In genomic region chr6:64255000-64255399, GRCh38 we compare ENCODE assay signal across 19 cellular contexts.
DNase-seq lines count a peak whose midpoint lies in the region; ATAC-seq, FAIRE-seq and TF ChIP-seq lines count a peak whose summit lies in the region.
"Had no signal": no experiment of that assay in that cellular context is flagged by ENCODE, and none has a peak within 500 bp of the region (broad histone marks: within the 10 kb centered on the region; RNA-seq: fewer than 3 reads in every experiment).

No MANE protein-coding gene starts in this region.

- DNase-seq in GM12878 (ENCODE audit: low read depth, low spot score), result no peak
- DNase-seq in osteoblast (ENCODE audit: insufficient read length, low spot score, missing footprints), result no peak
- no peak for DNase-seq in T-helper 1 cell
- no peak for DNase-seq in effector CD4-positive, alpha-beta T cell
- DNase-seq: CD4-positive, alpha-beta T cell; GM23248; Karpas-422; NCI-H1436; NCI-H2029; NCI-H524 treated with DMSO at 0.1 percent for 48 hours; T-helper 2 cell had no signal

- H2AFZ ChIP-seq in GM12878 (ENCODE audit: control insufficient read depth, low read depth, low read length) (no peak overlapping the region), osteoblast (ENCODE audit: low read length) (no peak overlapping the region)
- H2AFZ ChIP-seq: GM23248 had no signal

- BruUV-seq in GM12878 (replicated peaks; lab: Mats Ljungman, UMichigan), result no TSS peak

- H3K36me3 ChIP-seq in GM12878 (ENCODE audit: control insufficient read depth in 2 of 2, insufficient read depth in 2 of 2, low read length in 1 of 2) (no peaks in the 10 kb centered on the region), osteoblast (ENCODE audit: insufficient read depth, low read length) (no peaks in the 10 kb centered on the region)
- H3K36me3 ChIP-seq: HAP-1 had no signal

- RAD21 ChIA-PET in GM12878 (lab: Charles Lee; ENCODE audit: unreplicated experiment), result interaction anchor here (1.3 to 2.3 kb wide), 2 partner anchors 9 to 11 kb away, joined by 5 to 7 read pairs; no protein-coding TSS in a partner anchor

- no peak overlapping the region for H3K4me2 ChIP-seq in GM12878 (ENCODE audit: control insufficient read depth, insufficient read depth)
- no peak overlapping the region for H3K4me2 ChIP-seq in osteoblast (ENCODE audit: insufficient read depth, low read length)
- H3K4me2 ChIP-seq: A549 had no signal

- in situ Hi-C loops in GM12878 (cut with MboI), result no loop called here

- intact Hi-C loops in GM12878 (cut with micrococcal nuclease; ENCODE audit: unreplicated experiment), result no loop called here

- no peak for TF ChIP-seq RAD21 in GM12878 (IDR thresholded peaks at IDR 0.05; ENCODE audit: insufficient read depth, low read depth, low read length)

- no peak overlapping the region for H3K9ac ChIP-seq in GM12878 (ENCODE audit: control insufficient read depth, insufficient read depth, low read length)
- H3K9ac ChIP-seq: GM23248 had no signal

- CTCF ChIA-PET in GM12878 (lab: Yijun Ruan, JAX), result interaction anchor here (1.0 kb wide), 1 partner anchor 9 kb away, joined by 3 read pairs; no protein-coding TSS in a partner anchor

- WGBS in GM12878 (ENCODE audit: insufficient coverage, insufficient replicate concordance, low lambda C conversion rate, missing lambda C conversion rate), result 62% methylated on average over 1 of the region's 1 CpG

- FAIRE-seq in GM12878 (lab: Jason Lieb, UNC), result no peak
- FAIRE-seq: A549, HTR-8/SVneo had no signal

- H3K27ac ChIP-seq in GM12878 (ENCODE audit: control insufficient read depth, insufficient read depth) (no peak overlapping the region), osteoblast (ENCODE audit: low read depth, low read length) (no peak overlapping the region)
- H3K27ac ChIP-seq: A549, GM23248, HL-60 had no signal

- H3K9me3 ChIP-seq in GM12878 (replicated peaks; ENCODE audit: control insufficient read depth, insufficient read depth, low read length) (no peaks in the 10 kb centered on the region), osteoblast (ENCODE audit: low read depth, low read length) (peaks cover 2% of the 10 kb centered on the region)
- H3K9me3 ChIP-seq: A549, HAP-1 had no signal

- POLR2A ChIA-PET in GM12878 (lab: Charles Lee), result no interaction called here

- SMC1A ChIA-PET in GM12878 (lab: Charles Lee; ENCODE audit: uncharacterized antibody, unreplicated experiment), result interaction anchor here (0.7 to 2.2 kb wide), 5 partner anchors 9 to 398 kb away, joined by 3 to 17 read pairs (median 3); no protein-coding TSS in a partner anchor

- H3K4me3 ChIP-seq in GM12878, result no peak overlapping the region
- no peak overlapping the region for H3K4me3 ChIP-seq in osteoblast (ENCODE audit: insufficient read depth, low read length)
- H3K4me3 ChIP-seq: A549, GM23248, HAP-1 had no signal

- no peak for TF ChIP-seq POLR2A in GM12878 (IDR thresholded peaks at IDR 0.05; ENCODE audit: low read depth, low read length)

- H3K4me1 ChIP-seq in GM12878 (ENCODE audit: control insufficient read depth, insufficient read depth, low read length) (no peaks in the 10 kb centered on the region), osteoblast (ENCODE audit: insufficient read depth, low read length) (no peaks in the 10 kb centered on the region)
- H3K4me1 ChIP-seq: A549, HAP-1 had no signal

- no peak for TF ChIP-seq EP300 in GM12878 (IDR thresholded peaks at IDR 0.05; ENCODE audit: borderline replicate concordance in 1 of 2, control insufficient read depth in 1 of 2, low read depth in 2 of 2, low read length in 2 of 2)

- no peaks in the 10 kb centered on the region for H4K20me1 ChIP-seq in GM12878 (ENCODE audit: control insufficient read depth, insufficient read depth)
- H4K20me1 ChIP-seq in osteoblast (ENCODE audit: insufficient read depth, low read length), result no peaks in the 10 kb centered on the region

- no peak for TF ChIP-seq CTCF in GM12878 (IDR thresholded peaks at IDR 0.05 in 2 of 3, conservative IDR thresholded peaks at IDR 0.05 in 1 of 3; ENCODE audit: control insufficient read depth in 2 of 3, extremely low read depth in 1 of 3, insufficient read depth in 1 of 3, low read depth in 3 of 3, low read length in 3 of 3)
- no peak for TF ChIP-seq CTCF in osteoblast (IDR thresholded peaks at IDR 0.05; ENCODE audit: extremely low read depth, low read depth, low read length)

- ATAC-seq in GM18498 (IDR thresholded peaks at IDR 0.05; ENCODE audit: unreplicated experiment) (peak; percentile 36), GM19351 (IDR thresholded peaks at IDR 0.05; ENCODE audit: unreplicated experiment) (peak; percentile 57), HG02973 (IDR thresholded peaks at IDR 0.05; ENCODE audit: unreplicated experiment) (peak; percentile 54), GM12878 (peak; percentile 65)
- ATAC-seq: A549, Panc1 had no signal

- H3K27me3 ChIP-seq in GM12878 (replicated peaks in 1 of 2; ENCODE audit: control insufficient read depth in 2 of 2, insufficient read depth in 2 of 2, low read length in 1 of 2) (no peaks in the 10 kb centered on the region), osteoblast (ENCODE audit: insufficient read depth, low read length) (no peaks in the 10 kb centered on the region)

- no peaks in the 10 kb centered on the region for H3K79me2 ChIP-seq in GM12878 (ENCODE audit: control insufficient read depth, insufficient read depth, low read length)
- H3K79me2 ChIP-seq in osteoblast (ENCODE audit: insufficient read depth, low read length), result no peaks in the 10 kb centered on the region

TF ChIP-seq in GM12878, 131 proteins besides CTCF, POLR2A, EP300 and RAD21 (continues in another document):
- TF ChIP-seq ATF2 (IDR thresholded peaks at IDR 0.05; ENCODE audit: low read length) (peak; percentile 24; the same call in 1 of the 2 replicates), PAX8 (IDR thresholded peaks at IDR 0.05) (no peak), MEF2A (IDR thresholded peaks at IDR 0.05; ENCODE audit: insufficient read depth, low read depth, low read length) (0 out of 2 replicates have a peak, but pooled peaks have one; percentile 34), BHLHE40 (IDR thresholded peaks at IDR 0.05; ENCODE audit: borderline replicate concordance in 1 of 2, low read depth in 2 of 2, low read length in 1 of 2) (no peak), RAD51 (IDR thresholded peaks at IDR 0.05) (no peak), FOXM1 (IDR thresholded peaks at IDR 0.05; ENCODE audit: low read depth, low read length) (peak; percentile 22; the same call in 1 of the 2 replicates), JUNB (IDR thresholded peaks at IDR 0.05) (peak; percentile 77), PBX3 (IDR thresholded peaks at IDR 0.05; ENCODE audit: insufficient replicate concordance, low read depth, low read length) (no peak), ESRRA (IDR thresholded peaks at IDR 0.05; ENCODE audit: low read length) (no peak), IKZF1 (conservative IDR thresholded peaks at IDR 0.05) (no peak), ZBTB11 (CRISPR knock-in tag; IDR thresholded peaks at IDR 0.05) (no peak), IKZF2 (IDR thresholded peaks at IDR 0.05) (peak in 1 of 2 experiments; percentile 23; a peak in 1 of 4 replicates), NFIC (IDR thresholded peaks at IDR 0.05; ENCODE audit: low read depth, low read length) (peak; percentile 61; the same call in 1 of the 2 replicates), ZNF384 (IDR thresholded peaks at IDR 0.05; ENCODE audit: borderline replicate concordance, low read depth, low read length) (no peak), EZH2 (IDR thresholded peaks at IDR 0.05; ENCODE audit: borderline replicate concordance, control insufficient read depth, low read depth, low read length) (no peak), RUNX3 (IDR thresholded peaks at IDR 0.05; ENCODE audit: low read length) (peak; percentile 52)
